In the genomic region with DNA sequence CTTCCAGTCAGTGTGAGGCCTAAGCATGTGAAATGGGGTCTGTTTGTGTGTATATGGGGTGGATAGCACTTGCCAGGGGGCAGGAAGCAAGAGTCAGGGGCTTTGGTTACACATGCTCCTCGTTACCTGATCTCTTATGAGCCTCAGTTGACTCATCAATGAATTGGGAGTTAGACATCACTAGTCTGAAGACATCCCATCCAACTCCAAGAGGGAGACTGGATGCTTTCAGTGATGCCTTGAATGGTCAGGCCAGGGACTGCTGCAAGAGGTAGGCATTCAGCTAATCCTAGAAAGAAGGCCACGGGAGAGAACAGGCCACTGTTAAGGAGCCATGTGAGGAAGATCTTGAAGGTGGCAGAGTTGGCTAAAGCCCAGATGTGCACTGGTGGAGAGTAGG, we compare ENCODE assay signal across 24 cellular contexts. TPM values are rescaled to one million over a fixed set of nuclear protein-coding genes. Genes with fewer than 3 reads are reported as not detected.
DNase-seq lines count a peak whose midpoint lies in the region; ATAC-seq and TF ChIP-seq lines count a peak whose summit lies in the region.
"Had no signal": no experiment of that assay in that cellular context is flagged by ENCODE, and none has a peak within 500 bp of the region (broad histone marks: within the 10 kb centered on the region; RNA-seq: fewer than 3 reads in every experiment).

No MANE protein-coding gene starts in this region.

- no peak for TF ChIP-seq RAD21 in IMR-90 (IDR thresholded peaks at IDR 0.05; ENCODE audit: low read length)

- H4K8ac ChIP-seq in IMR-90 (ENCODE audit: low read depth in 2 of 2, low read length in 2 of 2) = no peak overlapping the region

- no peaks in the 10 kb centered on the region; the same call in 1 of the 2 replicates for H3K36me3 ChIP-seq in IMR-90 (ENCODE audit: control insufficient read depth, insufficient read depth, low read length)
- peaks cover 0 to 4% of the 10 kb centered on the region in 2 donors for H3K36me3 ChIP-seq in thyroid gland
- H3K36me3 ChIP-seq: BE2C, MG63 had no signal

- H3K27me3 ChIP-seq in IMR-90 (ENCODE audit: control insufficient read depth, insufficient read depth, low read length) = no peaks in the 10 kb centered on the region
- no peaks in the 10 kb centered on the region for H3K27me3 ChIP-seq in thyroid gland
- H3K27me3 ChIP-seq: BE2C, MG63, Peyer's patch had no signal

- DNase-seq in T-helper 2 cell treated with Interferon-gamma antibody and Interleukin-4, amounts not matched to agents 5 μg/mL and 100 μg/mL, for 36 hours (ENCODE audit: low spot score) = no peak
- DNase-seq in T-helper 2 cell (no peak), IMR-90 (peak; percentile 30), endothelial cell (ENCODE audit: low spot score) (no peak), thyroid gland (no peak), OCI-M1 (lab: John Stamatoyannopoulos, UW) (no peak)
- no peak for DNase-seq in stimulated activated CD4-positive, alpha-beta T cell treated with anti-CD3 and anti-CD28 coated beads, Interleukin-4, amount 100 ng/mL, for 4 hours
- DNase-seq: ACHN; BE2C; CD8-positive, alpha-beta memory T cell; DMS79 treated with DMSO at 0.1 percent for 48 hours; KG1; MG63; NCI-H1105 treated with DMSO at 0.1 percent for 48 hours; NCI-H1694; NCI-H2081; NCI-H2227 treated with DMSO at 0.1 percent for 48 hours; NCI-H526 treated with DMSO at 0.1 percent for 48 hours; Peyer's patch; SHP77 treated with DMSO at 0.1 percent for 48 hours had no signal

- H3K23ac ChIP-seq in IMR-90 (ENCODE audit: low read depth, low read length) = no peak overlapping the region

- H3K4me1 ChIP-seq in IMR-90 (ENCODE audit: control insufficient read depth, insufficient read depth, low read length) (peaks cover 4% of the 10 kb centered on the region), thyroid gland (peaks cover under 1 to 2% of the 10 kb centered on the region in 2 donors)
- H3K4me1 ChIP-seq: Peyer's patch had no signal

- H2AFZ ChIP-seq in IMR-90 (replicated peaks; ENCODE audit: low read length, poor library complexity) = no peak overlapping the region

- no peak overlapping the region for H3K4ac ChIP-seq in IMR-90 (ENCODE audit: low read depth, low read length)

- H3K27ac ChIP-seq in IMR-90 (ENCODE audit: insufficient read depth, low read length) = no peak overlapping the region
- no peak overlapping the region for H3K27ac ChIP-seq in thyroid gland
- H3K27ac ChIP-seq: 22Rv1, Peyer's patch had no signal

- H2BK120ac ChIP-seq in IMR-90 (ENCODE audit: low read depth, low read length) = no peak overlapping the region

- no peak overlapping the region for H3K9ac ChIP-seq in IMR-90 (ENCODE audit: low read depth, low read length)

- no peaks in the 10 kb centered on the region for H3K27me3 Mint-ChIP-seq in T-helper 2 cell treated with Interferon-gamma antibody and Interleukin-4, amounts not matched to agents 5 μg/mL and 100 μg/mL, for 36 hours (ENCODE audit: low read depth)
- peaks cover 7% of the 10 kb centered on the region for H3K27me3 Mint-ChIP-seq in endothelial cell (ENCODE audit: unreplicated experiment)

- H3K18ac ChIP-seq in IMR-90 (ENCODE audit: low read depth, low read length) = no peak overlapping the region

- H3K4me1 Mint-ChIP-seq in T-helper 2 cell treated with Interferon-gamma antibody and Interleukin-4, amounts not matched to agents 5 μg/mL and 100 μg/mL, for 36 hours (ENCODE audit: low read depth) = peaks cover 12% of the 10 kb centered on the region
- peaks cover 25% of the 10 kb centered on the region for H3K4me1 Mint-ChIP-seq in endothelial cell (ENCODE audit: unreplicated experiment)

- intact Hi-C loops in IMR-90 (cut with micrococcal nuclease) (no loop called here), thyroid gland (cut with DNase I) (no loop called here)

- no peaks in the 10 kb centered on the region for H3K9me3 Mint-ChIP-seq in T-helper 2 cell treated with Interferon-gamma antibody and Interleukin-4, amounts not matched to agents 5 μg/mL and 100 μg/mL, for 36 hours
- no peaks in the 10 kb centered on the region for H3K9me3 Mint-ChIP-seq in endothelial cell (ENCODE audit: unreplicated experiment)
- H3K9me3 Mint-ChIP-seq: CD14-positive monocyte; CD8-positive, alpha-beta memory T cell had no signal

- H3K14ac ChIP-seq in IMR-90 (replicated peaks; ENCODE audit: low read depth, low read length) = no peak overlapping the region

- WGBS in IMR-90 (ENCODE audit: extremely low coverage in 2 of 2, insufficient read length in 1 of 2), 2 experiments = 33% methylated on average over 1 of the region's 2 CpGs; no CpG with 5 or more reads in 1 of the 2 experiments
- 72 to 76% methylated on average over 2 of the region's 2 CpGs for WGBS in thyroid gland, 2 donors

- no peaks in the 10 kb centered on the region for H3K79me1 ChIP-seq in IMR-90 (ENCODE audit: low read depth in 1 of 2, low read length in 2 of 2)

- H2BK20ac ChIP-seq in IMR-90 (ENCODE audit: low read depth, low read length) = no peak overlapping the region

- H3K9me3 ChIP-seq in IMR-90 (ENCODE audit: control insufficient read depth, insufficient read depth, low read length) (no peaks in the 10 kb centered on the region), thyroid gland (no peaks in the 10 kb centered on the region)
- H3K9me3 ChIP-seq: BE2C, MG63, Peyer's patch had no signal

- H3K4me2 ChIP-seq in IMR-90 (ENCODE audit: low read depth, low read length) = no peak overlapping the region

- no peak for TF ChIP-seq CTCF in IMR-90 (conservative IDR thresholded peaks at IDR 0.05; ENCODE audit: low read depth, low read length)
- TF ChIP-seq CTCF in endothelial cell (IDR thresholded peaks at IDR 0.05; ENCODE audit: unreplicated experiment) = no peak
- no peak for TF ChIP-seq CTCF in thyroid gland (IDR thresholded peaks at IDR 0.05)

- dilution Hi-C loops in IMR-90 (cut with HindIII; ENCODE audit: low sequenced_read_pairs, unreplicated experiment) = no loop called here

- no TSS peak for BruUV-seq in IMR-90 (replicated peaks; lab: Mats Ljungman, UMichigan)

- peak overlapping the region; percentile 61 for H2AK9ac ChIP-seq in IMR-90 (replicated peaks; ENCODE audit: low read depth, low read length, poor library complexity)

- H3K9me1 ChIP-seq in IMR-90 (ENCODE audit: insufficient read depth, low read length) = peaks cover 2% of the 10 kb centered on the region; the same call in 1 of the 2 replicates

- no peak overlapping the region for H2BK5ac ChIP-seq in IMR-90 (ENCODE audit: low read depth, low read length, poor library complexity, severe bottlenecking)

- no peaks in the 10 kb centered on the region for H4K20me1 ChIP-seq in IMR-90 (ENCODE audit: insufficient read depth, low read length)

- in situ Hi-C loops in IMR-90 (cut with MboI; ENCODE audit: low sequenced_read_pairs) = loop anchor here (5.0 kb wide), 1 partner anchor 130 kb away; no protein-coding TSS in a partner anchor

- peak overlapping the region; percentile 38 for H3K27ac Mint-ChIP-seq in T-helper 2 cell treated with Interferon-gamma antibody and Interleukin-4, amounts not matched to agents 5 μg/mL and 100 μg/mL, for 36 hours
- peak overlapping the region; percentile 38 for H3K27ac Mint-ChIP-seq in endothelial cell (ENCODE audit: unreplicated experiment)
- H3K27ac Mint-ChIP-seq: CD14-positive monocyte had no signal

- no peak overlapping the region for H2BK15ac ChIP-seq in IMR-90 (ENCODE audit: low read depth, low read length)

- H3K4me3 ChIP-seq in IMR-90 (ENCODE audit: insufficient read depth, low read depth, low read length) (no peak overlapping the region), thyroid gland (replicated peaks in 1 of 3) (no peak overlapping the region)
- H3K4me3 ChIP-seq: MG63, Peyer's patch had no signal

- POLR2A ChIA-PET in IMR-90 (lab: Charles Lee; ENCODE audit: unreplicated experiment) = no interaction called here

- H3K36me3 Mint-ChIP-seq in T-helper 2 cell treated with Interferon-gamma antibody and Interleukin-4, amounts not matched to agents 5 μg/mL and 100 μg/mL, for 36 hours (ENCODE audit: low read depth) = no peaks in the 10 kb centered on the region
- H3K36me3 Mint-ChIP-seq in endothelial cell (ENCODE audit: low read depth, unreplicated experiment) = peaks cover 9% of the 10 kb centered on the region
- H3K36me3 Mint-ChIP-seq: CD14-positive monocyte; CD8-positive, alpha-beta memory T cell had no signal

- no peak overlapping the region for H4K5ac ChIP-seq in IMR-90 (ENCODE audit: low read depth, low read length)

- H4K91ac ChIP-seq in IMR-90 (ENCODE audit: insufficient read depth, low read depth, low read length) = no peak overlapping the region

- no peak overlapping the region for H3K4me3 Mint-ChIP-seq in T-helper 2 cell treated with Interferon-gamma antibody and Interleukin-4, amounts not matched to agents 5 μg/mL and 100 μg/mL, for 36 hours
- H3K4me3 Mint-ChIP-seq in endothelial cell (ENCODE audit: unreplicated experiment) = peak overlapping the region; percentile 53
- H3K4me3 Mint-ChIP-seq: CD14-positive monocyte; CD8-positive, alpha-beta memory T cell had no signal

- ATAC-seq in IMR-90 (ENCODE audit: low read depth) = no peak
- ATAC-seq: HepG2 had no signal

- CTCF ChIA-PET in IMR-90 (lab: Yijun Ruan, JAX) = interaction anchor here (0.9 kb wide), 1 partner anchor 43 kb away, joined by 3 read pairs; no protein-coding TSS in a partner anchor

- H3K56ac ChIP-seq in IMR-90 (ENCODE audit: extremely low read depth, insufficient read depth, low read length) = no peak overlapping the region

- no peak overlapping the region for H2AK5ac ChIP-seq in IMR-90 (ENCODE audit: low read depth, low read length)

- TF ChIP-seq POLR2A in IMR-90 (IDR thresholded peaks at IDR 0.05; ENCODE audit: low read depth, low read length) = no peak
- no peak for TF ChIP-seq POLR2A in thyroid gland (IDR thresholded peaks at IDR 0.05)

RNA-seq across cellular contexts. Expression of gene RAB25, which starts 6.3 kb away (rescaled TPM):
- not detected in 2 replicates for total RNA-seq in IMR-90 (2012; rRNA removed)
- polyA plus RNA-seq in IMR-90 (2012; rRNA removed) = not detected in 2 replicates
- 0.03 TPM in 1 of 2 replicates, not detected in the other for polyA plus RNA-seq in IMR-90 (2012; cell fraction: cytosol; rRNA removed)
- polyA plus RNA-seq in IMR-90 (2012; cell fraction: nucleus; rRNA removed; ENCODE audit: low replicate concordance) = 0.29 TPM in 1 of 2 replicates, not detected in the other
- total RNA-seq in endothelial cell (ENCODE audit: unreplicated experiment) = 1.6 TPM
- total RNA-seq in thyroid gland = 10 to 100 TPM; 65.9 to 88.0 (median 74.1) TPM
- total RNA-seq: CD8-positive, alpha-beta memory T cell; NCI-H460 had no signal
- polyA plus RNA-seq: CD14-positive monocyte had no signal

RNA-seq across cellular contexts. Expression of gene LAMTOR2, which starts 12.7 kb away (rescaled TPM):
- total RNA-seq in IMR-90 (2012; rRNA removed) (45.8 and 50.0 TPM in 2 replicates), endothelial cell (ENCODE audit: unreplicated experiment) (82.4 TPM), thyroid gland (10 to 100 TPM; 14.7 to 76.8 (median 41.1) TPM)
- polyA plus RNA-seq in IMR-90 (2012; rRNA removed) = 89.0 and 106 TPM in 2 replicates
- polyA plus RNA-seq in IMR-90 (2012; cell fraction: cytosol; rRNA removed) = 132 and 144 TPM in 2 replicates
- 24.2 and 31.7 TPM in 2 replicates for polyA plus RNA-seq in IMR-90 (2012; cell fraction: nucleus; rRNA removed; ENCODE audit: low replicate concordance)

RNA-seq across cellular contexts. Expression of gene UBQLN4, which starts 13.7 kb away (rescaled TPM):
- 8.8 and 9.7 TPM in 2 replicates for total RNA-seq in IMR-90 (2012; rRNA removed)
- 21.6 and 24.0 TPM in 2 replicates for polyA plus RNA-seq in IMR-90 (2012; rRNA removed)
- 11.7 and 17.0 TPM in 2 replicates for polyA plus RNA-seq in IMR-90 (2012; cell fraction: cytosol; rRNA removed)
- 40.7 and 41.8 TPM in 2 replicates for polyA plus RNA-seq in IMR-90 (2012; cell fraction: nucleus; rRNA removed; ENCODE audit: low replicate concordance)
- total RNA-seq in endothelial cell (ENCODE audit: unreplicated experiment) = 47.6 TPM
- total RNA-seq in thyroid gland = 10 to 100 TPM; 10.8 to 18.8 (median 16.9) TPM

RNA-seq across cellular contexts. Expression of gene MEX3A, which starts 15.0 kb away (rescaled TPM):
- total RNA-seq in IMR-90 (2012; rRNA removed) (2.3 and 2.5 TPM in 2 replicates), endothelial cell (ENCODE audit: unreplicated experiment) (63.9 TPM), thyroid gland (1 to 10 TPM in 1 of 4 donors, under 1 TPM in 3; 0.17 to 1.8 (median 0.33) TPM)
- polyA plus RNA-seq in IMR-90 (2012; rRNA removed) = 9.0 and 11.6 TPM in 2 replicates
- polyA plus RNA-seq in IMR-90 (2012; cell fraction: cytosol; rRNA removed) = 4.0 and 8.8 TPM in 2 replicates
- 14.6 and 16.6 TPM in 2 replicates for polyA plus RNA-seq in IMR-90 (2012; cell fraction: nucleus; rRNA removed; ENCODE audit: low replicate concordance)
- polyA plus RNA-seq: CD14-positive monocyte; CD8-positive, alpha-beta memory T cell had no signal

RNA-seq across cellular contexts. Expression of gene SSR2, which starts 46.5 kb away (rescaled TPM):
- 553 and 927 TPM in 2 replicates for total RNA-seq in IMR-90 (2012; rRNA removed)
- polyA plus RNA-seq in IMR-90 (2012; rRNA removed) = 952 and 1,264 TPM in 2 replicates
- 935 and 1,213 TPM in 2 replicates for polyA plus RNA-seq in IMR-90 (2012; cell fraction: cytosol; rRNA removed)
- polyA plus RNA-seq in IMR-90 (2012; cell fraction: nucleus; rRNA removed; ENCODE audit: low replicate concordance) = 229 and 499 TPM in 2 replicates
- total RNA-seq in endothelial cell (ENCODE audit: unreplicated experiment) = 340 TPM
- 100 to 1,000 TPM in 3 of 4 donors, 10 to 100 TPM in 1; 78.6 to 193 (median 130) TPM for total RNA-seq in thyroid gland

Comparison
In these comparisons a context has a peak if more than half of its experiments do, and no peak if none do; other contexts are left out.
1. RNA of gene RAB25, which starts 6.3 kb away (total RNA-seq): 65.9 to 88.0 TPM in thyroid gland; 1.6 TPM in endothelial cell (single experiment) and not detected in IMR-90; every median in the first group is over 10 times any median in the second.